In genomic region chr13:95931300-95932025, GRCh38 we compare ENCODE assay signal across 23 cellular contexts.
"Had no signal": no experiment of that assay in that cellular context is flagged by ENCODE, and none has a peak within 500 bp of the region (broad histone marks: within the 10 kb centered on the region; RNA-seq: fewer than 3 reads in every experiment).

No MANE protein-coding gene starts in this region.

- H3K27ac ChIP-seq: KMS-11, SJSA1, SK-N-MC had no signal

- H3K9ac ChIP-seq: KMS-11 had no signal

- FAIRE-seq: HepG2, RCC 7860 had no signal

- H3K27me3 ChIP-seq: SJSA1 had no signal

- H3K4me1 ChIP-seq: SJSA1 had no signal

- DNase-seq: IMR-90, Kasumi-1, MM.1S, NCI-H1092 treated with DMSO at 0.1 percent for 48 hours, NCI-H1436, NCI-H187, NCI-H2029, NCI-H2081 treated with DMSO at 0.1 percent for 48 hours, NCI-H2171, NCI-H226, NCI-H446, NCI-H510A, NCI-H524 treated with DMSO at 0.1 percent for 48 hours, NCI-H69, NCI-H774, Right ventricle myocardium superior, RPMI8226, SIG-M5 had no signal

- ATAC-seq: HepG2 had no signal

- H3K4me3 ChIP-seq: SJSA1, SK-N-MC had no signal

- H3K9me3 ChIP-seq: SJSA1 had no signal
